15 cellular contexts compared by ENCODE assay signal in genomic region chr16:74031551-74031950, GRCh38.
A peak's percentile ranks its signal among the peaks of the same experiment; 100 is the strongest.
DNase-seq lines count a peak whose midpoint lies in the region; FAIRE-seq and TF ChIP-seq lines count a peak whose summit lies in the region.
"Had no signal": no experiment of that assay in that cellular context is flagged by ENCODE, and none has a peak within 500 bp of the region (broad histone marks: within the 10 kb centered on the region; RNA-seq: fewer than 3 reads in every experiment).

No MANE protein-coding gene starts in this region.

- H3K27ac ChIP-seq in H1 (ENCODE audit: low read depth, low read length) = no peak overlapping the region
- H3K27ac ChIP-seq in suprapubic skin = no peak overlapping the region
- H3K27ac ChIP-seq: 22Rv1 had no signal

- POLR2A ChIA-PET in H1 (lab: Charles Lee; ENCODE audit: partially characterized antibody) = no interaction called here

- TF ChIP-seq CTCF in H1 (IDR thresholded peaks at IDR 0.05; ENCODE audit: control extremely low read depth in 1 of 3, insufficient read depth in 1 of 3, low read depth in 1 of 3, low read length in 3 of 3) = no peak
- TF ChIP-seq CTCF in nephron progenitor cell (IDR thresholded peaks at IDR 0.05) = no peak
- TF ChIP-seq CTCF in CD14-positive monocyte (IDR thresholded peaks at IDR 0.05) = no peak
- TF ChIP-seq CTCF in suprapubic skin (IDR thresholded peaks at IDR 0.05) = no peak

- peaks cover 21 to 34% (median 28%) of the 10 kb centered on the region in 4 experiments for H3K4me1 ChIP-seq in H1 (replicated peaks in 1 of 4; ENCODE audit: control insufficient read depth in 3 of 4, insufficient read depth in 4 of 4, low read length in 3 of 4)
- H3K4me1 ChIP-seq in suprapubic skin = no peaks in the 10 kb centered on the region

- CTCF ChIA-PET in H1 (lab: Charles Lee; ENCODE audit: partially characterized antibody) = interaction anchor here (0.8 to 1.2 kb wide), 2 partner anchors 34 to 74 kb away, joined by 3 read pairs; no protein-coding TSS in a partner anchor

- H3K4ac ChIP-seq in H1 (replicated peaks; ENCODE audit: insufficient read length, low read depth, low read length) = no peak overlapping the region

- H3K36me3 ChIP-seq in H1 (ENCODE audit: control insufficient read depth in 2 of 4, insufficient read depth in 4 of 4, low read length in 3 of 4) (no peaks in the 10 kb centered on the region), suprapubic skin (no peaks in the 10 kb centered on the region)

- H3K9me3 ChIP-seq in H1 (ENCODE audit: insufficient read depth in 2 of 2, low read depth in 1 of 2, low read length in 1 of 2) = no peaks in the 10 kb centered on the region
- no peaks in the 10 kb centered on the region for H3K9me3 ChIP-seq in suprapubic skin

- H2BK5ac ChIP-seq in H1 (ENCODE audit: low read depth, low read length) = no peak overlapping the region; the same call in 1 of the 2 replicates

- no peak overlapping the region for H2BK12ac ChIP-seq in H1 (ENCODE audit: low read depth, low read length)

- TF ChIP-seq POLR2A in H1 (IDR thresholded peaks at IDR 0.05; ENCODE audit: control extremely low read depth in 1 of 2, low read depth in 2 of 2, low read length in 2 of 2) (no peak), suprapubic skin (IDR thresholded peaks at IDR 0.05) (no peak)

- peaks cover 67% of the 10 kb centered on the region for H3K4me1 Mint-ChIP-seq in nephron progenitor cell
- H3K4me1 Mint-ChIP-seq in CD14-positive monocyte = peaks cover 2% of the 10 kb centered on the region
- H3K4me1 Mint-ChIP-seq: CD4-positive, CD25-positive, alpha-beta regulatory T cell had no signal

- H4K5ac ChIP-seq in H1 (ENCODE audit: insufficient read length, low read depth, low read length) = no peak overlapping the region

- H3K23ac ChIP-seq in H1 (ENCODE audit: insufficient read length) = no peak overlapping the region

- H3K9me3 Mint-ChIP-seq in nephron progenitor cell (no peaks in the 10 kb centered on the region), CD14-positive monocyte (peaks cover 0 to 2% (median 0%) of the 10 kb centered on the region in 7 donors)
- H3K9me3 Mint-ChIP-seq: CD4-positive, CD25-positive, alpha-beta regulatory T cell had no signal

- peaks cover 2% of the 10 kb centered on the region for H3K27me3 Mint-ChIP-seq in nephron progenitor cell (ENCODE audit: low read depth, poor library complexity)
- peaks cover 3 to 9% (median 4%) of the 10 kb centered on the region in 3 donors for H3K27me3 Mint-ChIP-seq in CD14-positive monocyte (ENCODE audit: low read depth in 3 of 3)

- peak overlapping the region in 1 of 2 experiments; percentile 14; a peak in 1 of 4 replicates for H3K4me2 ChIP-seq in H1 (ENCODE audit: insufficient read depth in 1 of 2, low read depth in 2 of 2, low read length in 2 of 2)

- no peak overlapping the region for H3K9ac ChIP-seq in H1 (replicated peaks in 1 of 4; ENCODE audit: extremely low read depth in 1 of 4, low read depth in 3 of 4, low read length in 3 of 4)

- no peaks in the 10 kb centered on the region for H3K79me1 ChIP-seq in H1 (ENCODE audit: low read depth, low read length)

- no peak overlapping the region for H3K56ac ChIP-seq in H1 (replicated peaks; ENCODE audit: insufficient read length, low read depth, low read length)

- H3K27ac Mint-ChIP-seq in nephron progenitor cell (peak overlapping the region; percentile 40), CD14-positive monocyte (no peak overlapping the region)
- H3K27ac Mint-ChIP-seq: CD4-positive, CD25-positive, alpha-beta regulatory T cell had no signal

- TF ChIP-seq EP300 in H1 (IDR thresholded peaks at IDR 0.05; ENCODE audit: borderline replicate concordance in 1 of 2, low read depth in 2 of 2, low read length in 2 of 2) (no peak), suprapubic skin (IDR thresholded peaks at IDR 0.05) (no peak)

- H2BK120ac ChIP-seq in H1 (replicated peaks; ENCODE audit: low read depth, low read length) = no peak overlapping the region

- H4K20me1 ChIP-seq in H1 (replicated peaks in 1 of 2; ENCODE audit: control insufficient read depth in 1 of 2, insufficient read depth in 2 of 2, low read length in 2 of 2) = no peaks in the 10 kb centered on the region

- TF ChIP-seq RAD21 in H1 (IDR thresholded peaks at IDR 0.05 in 1 of 2, conservative IDR thresholded peaks at IDR 0.05 in 1 of 2; ENCODE audit: low read depth in 2 of 2, low read length in 2 of 2) = no peak

- H3K36me3 Mint-ChIP-seq in nephron progenitor cell (ENCODE audit: low read depth) (no peaks in the 10 kb centered on the region), CD14-positive monocyte (no peaks in the 10 kb centered on the region)
- H3K36me3 Mint-ChIP-seq: CD4-positive, CD25-positive, alpha-beta regulatory T cell had no signal

- H2BK20ac ChIP-seq in H1 (ENCODE audit: low read length) = no peak overlapping the region

- no peak for FAIRE-seq in H1 (lab: Jason Lieb, UNC)
- FAIRE-seq: GM12878, GM18507 had no signal

- no peak overlapping the region for H3K4me3 Mint-ChIP-seq in nephron progenitor cell
- no peak overlapping the region for H3K4me3 Mint-ChIP-seq in CD14-positive monocyte

- no peak overlapping the region for H3K4me3 ChIP-seq in H1 (ENCODE audit: extremely low read depth in 1 of 4, insufficient read depth in 2 of 4, low read depth in 3 of 4, low read length in 4 of 4)
- no peak overlapping the region for H3K4me3 ChIP-seq in suprapubic skin
- H3K4me3 ChIP-seq: GM12878 had no signal

- peak overlapping the region; percentile 30; the same call in 1 of the 2 replicates for H2AK5ac ChIP-seq in H1 (ENCODE audit: low read depth, low read length)

- intact Hi-C loops in CD14-positive monocyte (cut with micrococcal nuclease) = no loop called here

- H3K79me2 ChIP-seq in H1 (ENCODE audit: control insufficient read depth in 1 of 2, insufficient read depth in 2 of 2, low read length in 2 of 2) = no peaks in the 10 kb centered on the region

- 57% methylated on average over 4 of the region's 4 CpGs; no CpG with 5 or more reads in 1 of the 2 experiments for WGBS in H1 (ENCODE audit: extremely low coverage in 1 of 2, insufficient coverage in 1 of 2, insufficient read length in 1 of 2, insufficient replicate concordance in 2 of 2, low coverage in 1 of 2, low lambda C conversion rate in 2 of 2, missing lambda C conversion rate in 1 of 2), 2 experiments
- WGBS in suprapubic skin = 79% methylated on average over 4 of the region's 4 CpGs

- no peak overlapping the region for H3K18ac ChIP-seq in H1 (ENCODE audit: extremely low read depth, low read length)

- no peak overlapping the region for H4K91ac ChIP-seq in H1 (replicated peaks; ENCODE audit: insufficient read length, low read length)

- no peak overlapping the region for H2AFZ ChIP-seq in H1 (ENCODE audit: low read length)

- H4K8ac ChIP-seq in H1 (ENCODE audit: extremely low read depth, insufficient read depth, low read length) = no peak overlapping the region

- H3K23me2 ChIP-seq in H1 (ENCODE audit: low read depth, low read length) = no peaks in the 10 kb centered on the region

- no peaks in the 10 kb centered on the region for H3K27me3 ChIP-seq in H1 (replicated peaks in 1 of 4; ENCODE audit: control insufficient read depth in 3 of 4, extremely low read depth in 1 of 4, insufficient read depth in 3 of 4, low read length in 3 of 4)
- peaks cover 23% of the 10 kb centered on the region for H3K27me3 ChIP-seq in suprapubic skin

- H2BK15ac ChIP-seq in H1 (ENCODE audit: low read length) = no peak overlapping the region

- H3K14ac ChIP-seq in H1 (ENCODE audit: insufficient read length) = no peak overlapping the region

- DNase-seq in NCI-H2107 treated with DMSO at 0.1 percent for 48 hours (lab: John Stamatoyannopoulos, UW; ENCODE audit: unreplicated experiment) = peak; percentile 8
- no peak for DNase-seq in NCI-H2107 (lab: John Stamatoyannopoulos, UW)
- DNase-seq in H1 (ENCODE audit: low read depth in 1 of 2, low spot score in 2 of 2) = no peak
- no peak for DNase-seq in nephron progenitor cell
- no peak for DNase-seq in CD14-positive monocyte (ENCODE audit: low spot score)
- DNase-seq in amygdala (lab: John Stamatoyannopoulos, UW) = no peak
- no peak for DNase-seq in suprapubic skin (ENCODE audit: low spot score in 2 of 2)
- no peak for DNase-seq in SW 1271 (lab: John Stamatoyannopoulos, UW)
- DNase-seq: Calu3; CD4-positive, CD25-positive, alpha-beta regulatory T cell; DMS 273 treated with DMSO at 0.1 percent for 48 hours; H7 had no signal

TF ChIP-seq in H1, 55 proteins besides CTCF, POLR2A, EP300 and RAD21:
- no peak for TF ChIP-seq SP4 (IDR thresholded peaks at IDR 0.05; ENCODE audit: low read length)
- TF ChIP-seq HDAC6 (IDR thresholded peaks at IDR 0.05; ENCODE audit: low read depth, low read length) = no peak
- TF ChIP-seq RNF2 (IDR thresholded peaks at IDR 0.05; ENCODE audit: borderline replicate concordance, low read depth, low read length, missing control alignments, poor library complexity, severe bottlenecking) = no peak
- no peak for TF ChIP-seq GTF2F1 (IDR thresholded peaks at IDR 0.05; ENCODE audit: borderline replicate concordance, low read depth, low read length)
